ENCODE assay signal across 7 cellular contexts in the genomic region with DNA sequence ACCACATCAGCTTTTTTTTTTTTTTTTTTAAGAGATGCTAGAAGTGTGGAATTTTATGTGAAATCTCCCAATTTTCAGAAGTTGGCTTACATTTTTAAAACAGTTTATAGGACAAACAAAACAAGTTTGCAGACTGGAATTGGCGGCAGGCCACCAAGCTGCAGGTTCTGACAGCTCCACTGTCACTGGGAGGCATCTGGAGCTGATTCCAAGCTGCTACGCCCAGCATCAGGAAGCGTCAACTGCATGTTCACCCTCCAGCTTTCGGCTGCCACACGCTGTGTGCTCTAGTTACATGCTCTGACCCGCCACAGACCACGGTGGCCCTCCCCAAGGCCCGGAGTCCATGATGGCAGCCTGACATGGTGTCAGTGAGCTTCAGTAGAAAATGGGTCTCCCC. TPM values are rescaled to one million over a fixed set of nuclear protein-coding genes. Genes with fewer than 3 reads are reported as not detected.
DNase-seq lines count a peak whose midpoint lies in the region; FAIRE-seq and TF ChIP-seq lines count a peak whose summit lies in the region.
"Not testable (repeated sequence)": the region's sequence is repeated elsewhere in the genome, so short reads cannot be mapped to it uniquely, and the experiment has no call there.

No MANE protein-coding gene starts in this region.

- TF ChIP-seq CTCF in RWPE1 (conservative IDR thresholded peaks at IDR 0.05; ENCODE audit: low read depth); mammary epithelial cell (conservative IDR thresholded peaks at IDR 0.05 in 1 of 2, IDR thresholded peaks at IDR 0.05 in 1 of 2; ENCODE audit: extremely low read depth in 1 of 2, insufficient read depth in 1 of 2, low read depth in 1 of 2, low read length in 2 of 2); keratinocyte (optimal IDR thresholded peaks at IDR 0.05 in 1 of 3, IDR thresholded peaks at IDR 0.05 in 1 of 3, conservative IDR thresholded peaks at IDR 0.05 in 1 of 3; ENCODE audit: extremely low read depth in 1 of 3, insufficient read depth in 2 of 3, low read length in 3 of 3): not testable (repeated sequence)

- H3K4me2 ChIP-seq in mammary epithelial cell (ENCODE audit: insufficient read depth, low read depth, low read length) = not testable (repeated sequence)
- H3K4me2 ChIP-seq in keratinocyte (ENCODE audit: control insufficient read depth, extremely low read depth, insufficient read depth, low read depth, low read length) = peak overlapping the region; percentile 6

- POLR2A ChIA-PET in RWPE1 (lab: Yijun Ruan, JAX; ENCODE audit: low non-redundant PET) = interaction anchor here (0.7 kb wide), 1 partner anchor 23 kb away, joined by 6 read pairs; no protein-coding TSS in a partner anchor

- H3K27me3 ChIP-seq in mammary epithelial cell (ENCODE audit: insufficient read depth, low read length); esophagus (ENCODE audit: control insufficient read depth in 1 of 2, insufficient read depth in 2 of 2, low read length in 2 of 2); keratinocyte (ENCODE audit: control insufficient read depth, extremely low read depth, insufficient read depth, low read length): not testable (repeated sequence)

- not testable (repeated sequence) for H3K4me1 ChIP-seq in mammary epithelial cell (ENCODE audit: insufficient read depth, low read length); keratinocyte (ENCODE audit: control insufficient read depth, extremely low read depth, insufficient read depth, low read length)
- peaks cover 7 to 11% of the 10 kb centered on the region in 2 donors for H3K4me1 ChIP-seq in esophagus (ENCODE audit: control insufficient read depth in 2 of 2, insufficient read depth in 2 of 2, low read length in 1 of 2)

- peak; percentile 71 for DNase-seq in DMS 273 (lab: John Stamatoyannopoulos, UW; ENCODE audit: unreplicated experiment)
- DNase-seq in NCI-H2171 (lab: John Stamatoyannopoulos, UW) = peak; percentile 47
- not testable (repeated sequence) for DNase-seq in RWPE1 (ENCODE audit: low spot score); mammary epithelial cell; keratinocyte (ENCODE audit: low read depth, low spot score)
- peak; percentile 16 for DNase-seq in stimulated activated CD8-positive, alpha-beta memory T cell treated with anti-CD3 and anti-CD28 coated beads, Interleukin-4, amount 100 ng/mL, for 48 hours

- H3K9ac ChIP-seq in mammary epithelial cell (ENCODE audit: insufficient read depth, low read length); keratinocyte (ENCODE audit: control insufficient read depth, extremely low read depth, insufficient read depth, low read length): not testable (repeated sequence)

- in situ Hi-C loops in mammary epithelial cell (cut with MboI; ENCODE audit: low sequenced_read_pairs in 2 of 2) = not testable (repeated sequence)

- WGBS in mammary epithelial cell (ENCODE audit: low coverage, missing lambda C conversion rate) = 0% methylated on average over 7 of the region's 8 CpGs
- 46 to 66% methylated on average over 8 of the region's 8 CpGs for WGBS in esophagus, 2 donors

- intact Hi-C loops in mammary epithelial cell (cut with micrococcal nuclease) = not testable (repeated sequence)

- not testable (repeated sequence) for H3K79me2 ChIP-seq in mammary epithelial cell (ENCODE audit: insufficient read depth, low read length); keratinocyte (ENCODE audit: control insufficient read depth, insufficient read depth, low read length)

- dilution Hi-C loops in mammary epithelial cell (cut with HindIII; ENCODE audit: low sequenced_read_pairs); keratinocyte (cut with MboI; ENCODE audit: extremely low pct_ligation_motif_present, low sequenced_read_pairs): not testable (repeated sequence)

- not testable (repeated sequence) for H3K9me3 ChIP-seq in mammary epithelial cell (replicated peaks; ENCODE audit: insufficient read depth, low read length); esophagus (ENCODE audit: control insufficient read depth in 2 of 2, insufficient read depth in 1 of 2, low read depth in 1 of 2, low read length in 1 of 2); keratinocyte (ENCODE audit: control insufficient read depth, low read depth, low read length)

- H2AFZ ChIP-seq in mammary epithelial cell (ENCODE audit: low read depth, low read length) = peak overlapping the region; percentile 69
- H2AFZ ChIP-seq in keratinocyte (ENCODE audit: control insufficient read depth, low read length) = not testable (repeated sequence)

- H3K27ac ChIP-seq in RWPE1 (peak overlapping the region; percentile 62), esophagus (ENCODE audit: low read depth in 2 of 2, low read length in 1 of 2) (peak overlapping the region; percentile 15 to 24)
- H3K27ac ChIP-seq in mammary epithelial cell (ENCODE audit: insufficient read depth, low read depth, low read length); keratinocyte (ENCODE audit: control insufficient read depth, insufficient read depth, low read length): not testable (repeated sequence)

- not testable (repeated sequence) for H3K9me1 ChIP-seq in keratinocyte (ENCODE audit: control insufficient read depth, extremely low read depth, insufficient read depth, low read length)

- not testable (repeated sequence) for H3K36me3 ChIP-seq in mammary epithelial cell (ENCODE audit: insufficient read depth, low read length); esophagus (ENCODE audit: control insufficient read depth in 2 of 2, insufficient read depth in 2 of 2, low read length in 1 of 2); keratinocyte (ENCODE audit: control insufficient read depth in 2 of 2, extremely low read depth in 1 of 2, insufficient read depth in 2 of 2, low read length in 2 of 2)

- CTCF ChIA-PET in RWPE1 (lab: Yijun Ruan, JAX); mammary epithelial cell (lab: Charles Lee; ENCODE audit: low non-redundant PET): not testable (repeated sequence)

- peak; percentile 41 for FAIRE-seq in keratinocyte (lab: Jason Lieb, UNC)

- H4K20me1 ChIP-seq in mammary epithelial cell (ENCODE audit: insufficient read depth, low read length); keratinocyte (ENCODE audit: control insufficient read depth, extremely low read depth, insufficient read depth, low read length): not testable (repeated sequence)

- BruUV-seq in mammary epithelial cell (replicated peaks; lab: Mats Ljungman, UMichigan) = not testable (repeated sequence)

- H3K4me3 ChIP-seq in mammary epithelial cell (replicated peaks in 1 of 3; ENCODE audit: insufficient read depth in 1 of 3, low read depth in 2 of 3, low read length in 3 of 3); esophagus (ENCODE audit: low read depth in 1 of 2, low read length in 2 of 2); keratinocyte (ENCODE audit: control insufficient read depth in 2 of 3, extremely low read depth in 1 of 3, insufficient read depth in 2 of 3, low read depth in 1 of 3, low read length in 3 of 3): not testable (repeated sequence)

RNA-seq across cellular contexts. Expression of a gene that starts 26.8 kb away (rescaled TPM):
- 10 to 100 TPM; 20.3 to 28.3 TPM for total RNA-seq in mammary epithelial cell
- polyA plus RNA-seq in mammary epithelial cell (14.7 TPM), esophagus (10 to 100 TPM; 17.7 to 38.3 TPM), keratinocyte (19.6 to 50.4 TPM (median 34.5 TPM) in 3 replicates)
- polyA minus RNA-seq in mammary epithelial cell (25.9 TPM), keratinocyte (3.4 to 44.8 TPM (median 25.4 TPM) in 3 replicates)
- 19.9 TPM for polyA plus RNA-seq in keratinocyte (2011; ENCODE audit: low read depth)
- 28.2 and 65.7 TPM in 2 replicates for polyA plus RNA-seq in keratinocyte (2011; cell fraction: cytosol; rRNA removed)
- 28.5 and 35.8 TPM in 2 replicates for polyA plus RNA-seq in keratinocyte (2011; cell fraction: nucleus; rRNA removed)
- polyA plus RNA-seq in keratinocyte (2012; ENCODE audit: low replicate concordance) = 12.2 and 22.5 TPM in 2 replicates
- 28.6 TPM for polyA minus RNA-seq in keratinocyte (2011; cell fraction: cytosol; rRNA and poly(A)+ RNA removed)
- 16.5 and 34.3 TPM in 2 replicates for polyA minus RNA-seq in keratinocyte (2011; cell fraction: nucleus; rRNA and poly(A)+ RNA removed)
